1 cellular context compared by ENCODE assay signal in genomic region chr7:149209518-149210269, GRCh38.
TF ChIP-seq lines count a peak whose summit lies in the region.

No MANE protein-coding gene starts in this region.

TF ChIP-seq in IMR-90, 13 proteins besides CTCF, POLR2A, EP300 and RAD21:
- TF ChIP-seq MAFK (IDR thresholded peaks at IDR 0.05; ENCODE audit: low read depth, low read length): no peak
- peak; percentile 37; the same call in 1 of the 2 replicates for TF ChIP-seq SMC3 (IDR thresholded peaks at IDR 0.05; ENCODE audit: low read depth, low read length)
- TF ChIP-seq BHLHE40 (IDR thresholded peaks at IDR 0.05; ENCODE audit: low read depth, low read length): no peak
- TF ChIP-seq MXI1 (IDR thresholded peaks at IDR 0.05; ENCODE audit: borderline replicate concordance, low read depth, low read length): no peak
- no peak for TF ChIP-seq CEBPB (IDR thresholded peaks at IDR 0.05; ENCODE audit: low read depth, low read length)
- TF ChIP-seq ELK1 (IDR thresholded peaks at IDR 0.05; ENCODE audit: borderline replicate concordance, low read depth, low read length): no peak
- TF ChIP-seq CHD1 (IDR thresholded peaks at IDR 0.05; ENCODE audit: low read depth, low read length): no peak
TF ChIP-seq in IMR-90: peak in this region for 1.
